Comparison of ENCODE assay signal across 30 cellular contexts in genomic region chr12:109047081-109047805, GRCh38. TPM values are rescaled to one million over a fixed set of nuclear protein-coding genes. Genes with fewer than 3 reads are reported as not detected.
A peak's percentile ranks its signal among the peaks of the same experiment; 100 is the strongest.
DNase-seq lines count a peak whose midpoint lies in the region; ATAC-seq and TF ChIP-seq lines count a peak whose summit lies in the region.
"Had no signal": no experiment of that assay in that cellular context is flagged by ENCODE, and none has a peak within 500 bp of the region (broad histone marks: within the 10 kb centered on the region; RNA-seq: fewer than 3 reads in every experiment).

No MANE protein-coding gene starts in this region.

- H3K79me2 ChIP-seq in GM23248 (ENCODE audit: insufficient read depth) (no peaks in the 10 kb centered on the region), PC-3 (ENCODE audit: low read length) (no peaks in the 10 kb centered on the region)
- H3K79me2 ChIP-seq: hepatocyte had no signal

- H3K36me3 ChIP-seq in GM23248 (ENCODE audit: low read depth) (no peaks in the 10 kb centered on the region), PC-3 (ENCODE audit: low read depth, low read length) (no peaks in the 10 kb centered on the region), endodermal cell (ENCODE audit: control insufficient read depth, insufficient read depth, low read length) (no peaks in the 10 kb centered on the region)

- no peak overlapping the region for H3K9ac ChIP-seq in GM23248
- no peak overlapping the region for H3K9ac ChIP-seq in PC-3 (ENCODE audit: low read length)
- no peak overlapping the region for H3K9ac ChIP-seq in endodermal cell (ENCODE audit: extremely low read depth, low read length, poor library complexity, severe bottlenecking)

- H3F3A ChIP-seq in GM23248 (ENCODE audit: insufficient read depth) (no peaks in the 10 kb centered on the region), PC-3 (ENCODE audit: low read length, unreplicated experiment) (no peaks in the 10 kb centered on the region)

- no peaks in the 10 kb centered on the region; the same call in 1 of the 2 replicates for H3K27me3 ChIP-seq in GM23248 (replicated peaks; ENCODE audit: insufficient read depth)
- H3K27me3 ChIP-seq in PC-3 (ENCODE audit: low read length) = peaks cover 30% of the 10 kb centered on the region
- peaks cover 18% of the 10 kb centered on the region for H3K27me3 ChIP-seq in endodermal cell (ENCODE audit: control insufficient read depth, insufficient read depth, low read length, poor library complexity, severe bottlenecking)

- POLR2A ChIA-PET in PC-3 (lab: Charles Lee; ENCODE audit: unreplicated experiment) = interaction anchor here (0.7 kb wide), 1 partner anchor 288 kb away, joined by 3 read pairs; no protein-coding TSS in a partner anchor

- H2AFZ ChIP-seq in GM23248 (no peak overlapping the region), PC-3 (ENCODE audit: low read length) (no peak overlapping the region)
- H2AFZ ChIP-seq: hepatocyte had no signal

- peak; percentile 6 for DNase-seq in GM23248
- peak; percentile 73 for DNase-seq in PC-3
- peak; percentile 41 for DNase-seq in endodermal cell
- DNase-seq in renal cortical epithelial cell (ENCODE audit: low read depth) = peak; percentile 61
- DNase-seq in KG1 (lab: John Stamatoyannopoulos, UW) = no peak
- DNase-seq in SHP77 treated with DMSO at 0.1 percent for 48 hours (lab: John Stamatoyannopoulos, UW) = no peak
- DNase-seq: activated CD8-positive, alpha-beta memory T cell treated with anti-CD3 and anti-CD28 coated beads for 24 hours; activated naive CD4-positive, alpha-beta T cell treated with anti-CD3 and anti-CD28 coated beads for 36 hours; activated T-cell treated with anti-CD3 and anti-CD28 coated beads, Interleukin-2, amount 50 U/mL, for 72 hours; aorta; CD4-positive, alpha-beta T cell; DMS153; dorsolateral prefrontal cortex; GDM1; natural killer cell; NCI-H146; retina; T-helper 1 cell had no signal

- H3K9me3 Mint-ChIP-seq in endodermal cell = no peaks in the 10 kb centered on the region
- H3K9me3 Mint-ChIP-seq: activated naive CD4-positive, alpha-beta T cell treated with anti-CD3 and anti-CD28 coated beads for 36 hours; activated T-cell treated with anti-CD3 and anti-CD28 coated beads, Interleukin-2, amount 50 U/mL, for 72 hours; CD4-positive, alpha-beta T cell; central memory CD8-positive, alpha-beta T cell; mesothelial cell of epicardium; natural killer cell; stimulated activated memory B cell treated with anti-CD40 and anti-IgM and Interleukin-4, amounts not matched to agents 10 μg/mL and 1 μg/mL and 100 μg/mL, for 72 hours had no signal

- in situ Hi-C loops in GM23248 (cut with MboI) = no loop called here

- 50 to 54% methylated on average over 8 of the region's 8 CpGs for WGBS in GM23248 (ENCODE audit: low coverage in 1 of 2, low lambda C conversion rate in 2 of 2, missing lambda C conversion rate in 2 of 2), 2 experiments
- WGBS in endodermal cell (ENCODE audit: insufficient coverage in 1 of 2, insufficient read length in 1 of 2), 2 experiments = 85 to 89% methylated on average over 5 to 8 of the region's 8 CpGs

- H3K9me2 ChIP-seq in GM23248 (ENCODE audit: insufficient read depth) (no peaks in the 10 kb centered on the region), PC-3 (replicated peaks; ENCODE audit: low read length) (no peaks in the 10 kb centered on the region)

- H3K4me3 ChIP-seq in GM23248 = no peak overlapping the region
- no peak overlapping the region for H3K4me3 ChIP-seq in PC-3 (ENCODE audit: low read length)
- H3K4me3 ChIP-seq in endodermal cell (ENCODE audit: low read length) = no peak overlapping the region
- H3K4me3 ChIP-seq: dorsolateral prefrontal cortex, hepatocyte, K562 had no signal

- H3K4me2 ChIP-seq in GM23248 (ENCODE audit: unreplicated experiment) (no peak overlapping the region), PC-3 (ENCODE audit: low read length) (peak overlapping the region; percentile 18; the same call in 1 of the 2 replicates)
- H3K4me2 ChIP-seq: hepatocyte had no signal

- H3K27me3 Mint-ChIP-seq in endodermal cell (ENCODE audit: insufficient read depth) = peaks cover 13% of the 10 kb centered on the region

- H3K9me3 ChIP-seq in GM23248 (ENCODE audit: low read depth) (no peaks in the 10 kb centered on the region), PC-3 (ENCODE audit: low read length) (no peaks in the 10 kb centered on the region), endodermal cell (ENCODE audit: control insufficient read depth, low read length) (no peaks in the 10 kb centered on the region)

- no peaks in the 10 kb centered on the region for H3K36me3 Mint-ChIP-seq in endodermal cell (ENCODE audit: low read depth)
- H3K36me3 Mint-ChIP-seq: mesothelial cell of epicardium; natural killer cell; stimulated activated memory B cell treated with anti-CD40 and anti-IgM and Interleukin-4, amounts not matched to agents 10 μg/mL and 1 μg/mL and 100 μg/mL, for 72 hours had no signal

- TF ChIP-seq CTCF in PC-3 (conservative IDR thresholded peaks at IDR 0.05; ENCODE audit: low read depth, low read length) = no peak
- TF ChIP-seq CTCF in endodermal cell (conservative IDR thresholded peaks at IDR 0.05) = no peak

- H4K20me1 ChIP-seq in GM23248 (ENCODE audit: insufficient read depth) (no peaks in the 10 kb centered on the region), PC-3 (ENCODE audit: low read length) (no peaks in the 10 kb centered on the region)

- ATAC-seq in PC-3 (no peak; the same call in 1 of the 2 replicates), HG02571 (IDR thresholded peaks at IDR 0.05; ENCODE audit: unreplicated experiment) (no peak)
- ATAC-seq: activated T-cell treated with anti-CD3 and anti-CD28 coated beads, Interleukin-2, amount 50 U/mL, for 72 hours; K562; left lobe of liver; natural killer cell; Panc1; stimulated activated memory B cell treated with anti-CD40 and anti-IgM and Interleukin-4, amounts not matched to agents 10 μg/mL and 1 μg/mL and 100 μg/mL, for 72 hours had no signal

- H3K27ac ChIP-seq in GM23248 = no peak overlapping the region
- no peak overlapping the region for H3K27ac ChIP-seq in PC-3 (ENCODE audit: low read length)
- H3K27ac ChIP-seq in endodermal cell (ENCODE audit: low read depth, low read length) = no peak overlapping the region
- H3K27ac ChIP-seq: dorsolateral prefrontal cortex, hepatocyte had no signal

- H3K4me3 Mint-ChIP-seq in endodermal cell = no peak overlapping the region
- H3K4me3 Mint-ChIP-seq: activated naive CD4-positive, alpha-beta T cell treated with anti-CD3 and anti-CD28 coated beads for 36 hours; activated T-cell treated with anti-CD3 and anti-CD28 coated beads, Interleukin-2, amount 50 U/mL, for 72 hours; CD4-positive, alpha-beta T cell; central memory CD8-positive, alpha-beta T cell; mesothelial cell of epicardium; natural killer cell; stimulated activated memory B cell treated with anti-CD40 and anti-IgM and Interleukin-4, amounts not matched to agents 10 μg/mL and 1 μg/mL and 100 μg/mL, for 72 hours had no signal

- H3K4me1 ChIP-seq in GM23248 (ENCODE audit: insufficient read depth) (peaks cover 4% of the 10 kb centered on the region; the same call in 1 of the 2 replicates), PC-3 (ENCODE audit: insufficient read depth, low read length) (peaks cover 14% of the 10 kb centered on the region), endodermal cell (ENCODE audit: control insufficient read depth, insufficient read depth, low read length) (no peaks in the 10 kb centered on the region)

- intact Hi-C loops in PC-3 (cut with micrococcal nuclease) = no loop called here

- CTCF ChIA-PET in PC-3 (lab: Charles Lee) = no interaction called here

- no peak overlapping the region for H3K27ac Mint-ChIP-seq in endodermal cell
- H3K27ac Mint-ChIP-seq: activated naive CD4-positive, alpha-beta T cell treated with anti-CD3 and anti-CD28 coated beads for 36 hours; activated T-cell treated with anti-CD3 and anti-CD28 coated beads, Interleukin-2, amount 50 U/mL, for 72 hours; CD4-positive, alpha-beta T cell; mesothelial cell of epicardium; natural killer cell; stimulated activated memory B cell treated with anti-CD40 and anti-IgM and Interleukin-4, amounts not matched to agents 10 μg/mL and 1 μg/mL and 100 μg/mL, for 72 hours had no signal

- H3K4me1 Mint-ChIP-seq in endodermal cell = peaks cover 3% of the 10 kb centered on the region

- no TSS peak for BruUV-seq in PC-3 (replicated peaks; lab: Mats Ljungman, UMichigan)

RNA-seq across cellular contexts. Expression of gene USP30, which starts 5.1 kb away (rescaled TPM):
- 7.5 and 8.5 TPM in 2 replicates for total RNA-seq in GM23248 (2014; rRNA removed; shearing (Covaris generic))
- 6.5 and 7.0 TPM in 2 replicates for polyA plus RNA-seq in GM23248 (2016; fragmentation: Nextera tagmentation; extraction: Ambion mirVana)
- total RNA-seq in PC-3 (2014; rRNA removed) (8.5 and 13.6 TPM in 2 replicates), endodermal cell (10 to 100 TPM in 1 of 2 donors, 1 to 10 TPM in 1; 6.3 to 10.8 TPM), renal cortical epithelial cell (6.9 and 10.9 TPM in 2 replicates)
- 16.8 TPM for polyA plus RNA-seq in endodermal cell (2013, experiment 1 of 2)
- 17.4 TPM for polyA plus RNA-seq in endodermal cell (2013, experiment 2 of 2)

RNA-seq across cellular contexts. Expression of gene SVOP, which starts 26.4 kb away (rescaled TPM):
- total RNA-seq in GM23248 (2014; rRNA removed; shearing (Covaris generic)) = not detected in 2 replicates
- not detected in 2 replicates for polyA plus RNA-seq in GM23248 (2016; fragmentation: Nextera tagmentation; extraction: Ambion mirVana)
- total RNA-seq in PC-3 (2014; rRNA removed) (not detected in 2 replicates), endodermal cell (not detected), renal cortical epithelial cell (not detected in 2 replicates)
- 1.2 TPM for polyA plus RNA-seq in endodermal cell (2013, experiment 1 of 2)
- polyA plus RNA-seq in endodermal cell (2013, experiment 2 of 2) = 1.6 TPM
- total RNA-seq: activated naive CD4-positive, alpha-beta T cell treated with anti-CD3 and anti-CD28 coated beads for 36 hours; activated T-cell treated with anti-CD3 and anti-CD28 coated beads, Interleukin-2, amount 50 U/mL, for 72 hours; aorta; CD4-positive, alpha-beta T cell; epithelial cell of proximal tubule; left lobe of liver; mesothelial cell of epicardium; natural killer cell; NCI-H460; osteocyte; SK-MEL-5 had no signal
- polyA plus RNA-seq: aorta had no signal

RNA-seq across cellular contexts. Expression of gene ALKBH2, which starts 46.0 kb away (rescaled TPM):
- total RNA-seq in GM23248 (2014; rRNA removed; shearing (Covaris generic)) = 5.8 and 14.8 TPM in 2 replicates
- polyA plus RNA-seq in GM23248 (2016; fragmentation: Nextera tagmentation; extraction: Ambion mirVana) = 20.4 and 22.5 TPM in 2 replicates
- total RNA-seq in PC-3 (2014; rRNA removed) (73.8 and 74.0 TPM in 2 replicates), endodermal cell (10 to 100 TPM; 10.5 to 23.3 TPM), renal cortical epithelial cell (13.9 and 19.6 TPM in 2 replicates)
- polyA plus RNA-seq in endodermal cell (2013, experiment 1 of 2) = 31.7 TPM
- 23.8 TPM for polyA plus RNA-seq in endodermal cell (2013, experiment 2 of 2)

RNA-seq across cellular contexts. Expression of gene UNG, which starts 50.2 kb away (rescaled TPM):
- total RNA-seq in GM23248 (2014; rRNA removed; shearing (Covaris generic)) = 27.3 and 38.6 TPM in 2 replicates
- 32.7 and 36.6 TPM in 2 replicates for polyA plus RNA-seq in GM23248 (2016; fragmentation: Nextera tagmentation; extraction: Ambion mirVana)
- total RNA-seq in PC-3 (2014; rRNA removed) (168 and 179 TPM in 2 replicates), endodermal cell (100 to 1,000 TPM; 104 to 114 TPM), renal cortical epithelial cell (21.5 and 27.1 TPM in 2 replicates)
- 67.7 TPM for polyA plus RNA-seq in endodermal cell (2013, experiment 1 of 2)
- 59.8 TPM for polyA plus RNA-seq in endodermal cell (2013, experiment 2 of 2)

Comparison
In these comparisons a context has a peak if more than half of its experiments do, and no peak if none do; other contexts are left out.
1. DNase-seq: peak in GM23248 (single experiment), PC-3 (single experiment), endodermal cell (single experiment) and renal cortical epithelial cell (single experiment); none in KG1 (single experiment) and SHP77 treated with DMSO at 0.1 percent for 48 hours (single experiment).